In genomic region chr13:52739468-52740071, GRCh38 we compare ENCODE assay signal across 9 cellular contexts. TPM values are rescaled to one million over a fixed set of nuclear protein-coding genes. Genes with fewer than 3 reads are reported as not detected.
DNase-seq lines count a peak whose midpoint lies in the region; ATAC-seq and TF ChIP-seq lines count a peak whose summit lies in the region.
"Had no signal": no experiment of that assay in that cellular context is flagged by ENCODE, and none has a peak within 500 bp of the region (broad histone marks: within the 10 kb centered on the region; RNA-seq: fewer than 3 reads in every experiment).

TSS of gene CNMD (minus strand) at chr13:52739820. CDS start at chr13:52739701, 119 bp downstream.

- no peaks in the 10 kb centered on the region for H3K36me3 ChIP-seq in HUES64 (ENCODE audit: insufficient read depth, low read length)
- H3K36me3 ChIP-seq: neutrophil had no signal

- no peak for DNase-seq in astrocyte of the spinal cord (ENCODE audit: low read depth, low spot score)
- DNase-seq in islet precursor cell, result peak; percentile 68
- no peak for DNase-seq in stimulated activated effector memory CD8-positive, alpha-beta T cell treated with anti-CD3 and anti-CD28 coated beads, Interleukin-12 subunit alpha, Interleukin-12 subunit beta, amount 100 ng/mL, for 72 hours (ENCODE audit: low spot score in 2 of 2)
- no peak for DNase-seq in NCI-H2171 (lab: John Stamatoyannopoulos, UW)
- DNase-seq: NCI-H510A treated with DMSO at 0.1 percent for 48 hours had no signal

- H3K4me1 ChIP-seq in HUES64 (ENCODE audit: insufficient read depth, low read length), result peaks cover 40% of the 10 kb centered on the region

- in situ Hi-C loops in astrocyte of the spinal cord (cut with HindIII; ENCODE audit: low sequenced_read_pairs), result no loop called here

- H3K4me1 Mint-ChIP-seq in stimulated activated effector memory CD8-positive, alpha-beta T cell treated with anti-CD3 and anti-CD28 coated beads, Interleukin-12 subunit alpha, Interleukin-12 subunit beta, amount 100 ng/mL, for 72 hours, result peaks cover 6% of the 10 kb centered on the region

- 3% methylated on average over 34 of the region's 34 CpGs for WGBS in HUES64

- peak within 1 kb of the TSS; percentile 77 for H3K9ac ChIP-seq in HUES64 (ENCODE audit: low read depth, low read length)

- no peak within 1 kb of the TSS for H3K27ac Mint-ChIP-seq in stimulated activated effector memory CD8-positive, alpha-beta T cell treated with anti-CD3 and anti-CD28 coated beads, Interleukin-12 subunit alpha, Interleukin-12 subunit beta, amount 100 ng/mL, for 72 hours

- peak; percentile 43 for ATAC-seq in stimulated activated effector memory CD8-positive, alpha-beta T cell treated with anti-CD3 and anti-CD28 coated beads, Interleukin-12 subunit alpha, Interleukin-12 subunit beta, amount 100 ng/mL, for 72 hours
- ATAC-seq in HG03139 (IDR thresholded peaks at IDR 0.05; ENCODE audit: unreplicated experiment) (no peak), GM18498 (IDR thresholded peaks at IDR 0.05; ENCODE audit: unreplicated experiment) (no peak)

- H3K36me3 Mint-ChIP-seq in stimulated activated effector memory CD8-positive, alpha-beta T cell treated with anti-CD3 and anti-CD28 coated beads, Interleukin-12 subunit alpha, Interleukin-12 subunit beta, amount 100 ng/mL, for 72 hours, result no peaks in the 10 kb centered on the region

- H3K4me3 ChIP-seq in HUES64 (ENCODE audit: low read length) (peak within 1 kb of the TSS; percentile 70), astrocyte of the spinal cord (ENCODE audit: low read depth, low read length) (peak within 1 kb of the TSS; percentile 13)

- no peaks in the 10 kb centered on the region for H3K9me3 Mint-ChIP-seq in stimulated activated effector memory CD8-positive, alpha-beta T cell treated with anti-CD3 and anti-CD28 coated beads, Interleukin-12 subunit alpha, Interleukin-12 subunit beta, amount 100 ng/mL, for 72 hours

- peak within 1 kb of the TSS; percentile 21 for H3K4me3 Mint-ChIP-seq in stimulated activated effector memory CD8-positive, alpha-beta T cell treated with anti-CD3 and anti-CD28 coated beads, Interleukin-12 subunit alpha, Interleukin-12 subunit beta, amount 100 ng/mL, for 72 hours

- peak within 1 kb of the TSS; percentile 87 for H3K27ac ChIP-seq in HUES64 (ENCODE audit: low read depth, low read length)
- H3K27ac ChIP-seq: neutrophil had no signal

- TF ChIP-seq CTCF in astrocyte of the spinal cord (IDR thresholded peaks at IDR 0.05; ENCODE audit: low read depth, low read length), result no peak

- H3K9me3 ChIP-seq in HUES64 (ENCODE audit: insufficient read depth, low read depth, low read length), result 0 out of 2 replicates have a peak, but pooled peaks cover 2% of the 10 kb centered on the region
- H3K9me3 ChIP-seq: neutrophil had no signal

- peaks cover 20% of the 10 kb centered on the region for H3K27me3 ChIP-seq in HUES64 (ENCODE audit: insufficient read depth, low read length)

RNA-seq across cellular contexts. Expression of gene CNMD, which starts in this region (rescaled TPM):
- 69.7 TPM for polyA plus RNA-seq in HUES64 (2013, experiment 1 of 2)
- polyA plus RNA-seq in HUES64 (2013, experiment 2 of 2), result 63.9 TPM
